In genomic region chr7:46716926-46717325, GRCh38 we compare ENCODE assay signal across 1 cellular context.
TF ChIP-seq lines count a peak whose summit lies in the region.

No MANE protein-coding gene starts in this region.

TF ChIP-seq in SK-N-SH treated with all-trans-retinoic acid at 6 μM for 48 hours, 23 proteins besides CTCF, POLR2A, EP300 and RAD21 (continued from another document):
- TF ChIP-seq ZNF565 (CRISPR knock-in tag; conservative IDR thresholded peaks at IDR 0.05; ENCODE audit: low read depth) (no peak), GLIS3 (CRISPR knock-in tag; IDR thresholded peaks at IDR 0.05) (no peak), ZFP3 (CRISPR knock-in tag; IDR thresholded peaks at IDR 0.05) (no peak), ZNF70 (CRISPR knock-in tag; IDR thresholded peaks at IDR 0.05) (no peak)
